ENCODE assay signal across 13 cellular contexts in genomic region chr4:94533405-94534223, GRCh38.
DNase-seq lines count a peak whose midpoint lies in the region; ATAC-seq and TF ChIP-seq lines count a peak whose summit lies in the region.
"Had no signal": no experiment of that assay in that cellular context is flagged by ENCODE, and none has a peak within 500 bp of the region (broad histone marks: within the 10 kb centered on the region; RNA-seq: fewer than 3 reads in every experiment).

No MANE protein-coding gene starts in this region.

- no peak for TF ChIP-seq POLR2A in vagina (IDR thresholded peaks at IDR 0.05)

- no peaks in the 10 kb centered on the region for H3K36me3 Mint-ChIP-seq in glutamatergic neuron (ENCODE audit: unreplicated experiment)

- H3K27me3 ChIP-seq in right atrium auricular region (no peaks in the 10 kb centered on the region), colonic mucosa (no peaks in the 10 kb centered on the region), vagina (no peaks in the 10 kb centered on the region)

- no peak for ATAC-seq in left cardiac atrium
- ATAC-seq: stimulated activated naive CD8-positive, alpha-beta T cell treated with anti-CD3 and anti-CD28 coated beads, Interleukin-15, Interleukin-2, amounts not matched to agents 100 U/mL and 50 U/mL, for 24 hours had no signal

- H3K9me3 ChIP-seq in right atrium auricular region (no peaks in the 10 kb centered on the region), colonic mucosa (no peaks in the 10 kb centered on the region), vagina (no peaks in the 10 kb centered on the region)

- H3K4me3 ChIP-seq in right atrium auricular region (no peak overlapping the region), colonic mucosa (no peak overlapping the region), vagina (no peak overlapping the region)

- peaks cover 11% of the 10 kb centered on the region for H3K36me3 ChIP-seq in right atrium auricular region
- no peaks in the 10 kb centered on the region for H3K36me3 ChIP-seq in colonic mucosa
- no peaks in the 10 kb centered on the region for H3K36me3 ChIP-seq in vagina

- no peaks in the 10 kb centered on the region for H3K9me3 Mint-ChIP-seq in glutamatergic neuron (ENCODE audit: unreplicated experiment)
- H3K9me3 Mint-ChIP-seq: naive B cell had no signal

- H3K4me3 Mint-ChIP-seq in glutamatergic neuron (ENCODE audit: unreplicated experiment) = no peak overlapping the region

- no peaks in the 10 kb centered on the region for H3K27me3 Mint-ChIP-seq in glutamatergic neuron (ENCODE audit: unreplicated experiment)
- H3K27me3 Mint-ChIP-seq: naive B cell had no signal

- no peak overlapping the region for H3K9ac ChIP-seq in colonic mucosa (ENCODE audit: low read depth in 2 of 2, low read length in 2 of 2)

- DNase-seq in right atrium auricular region (ENCODE audit: low spot score) (no peak), left cardiac atrium (no peak), NCI-H774 (lab: John Stamatoyannopoulos, UW) (peak; percentile 29), glutamatergic neuron (no peak), colonic mucosa (no peak), C1 segment of cervical spinal cord (lab: John Stamatoyannopoulos, UW) (no peak), vagina (ENCODE audit: extremely low spot score in 2 of 2) (no peak), cerebellum (ENCODE audit: low spot score) (no peak)
- DNase-seq: amygdala; naive B cell; NCI-H1092; stimulated activated naive CD8-positive, alpha-beta T cell treated with anti-CD3 and anti-CD28 coated beads, Interleukin-15, Interleukin-2, amounts not matched to agents 100 U/mL and 50 U/mL, for 24 hours; T-helper 9 cell had no signal

- intact Hi-C loops in left cardiac atrium (cut with DNase I) = no loop called here
- intact Hi-C loops in colonic mucosa (cut with DNase I) = no loop called here
- intact Hi-C loops in vagina (cut with DNase I) = no loop called here

- peak overlapping the region; percentile 24 for H3K27ac Mint-ChIP-seq in glutamatergic neuron (ENCODE audit: unreplicated experiment)

- TF ChIP-seq CTCF in right atrium auricular region (IDR thresholded peaks at IDR 0.05) (no peak), glutamatergic neuron (IDR thresholded peaks at IDR 0.05; ENCODE audit: partially characterized antibody, unreplicated experiment) (no peak), colonic mucosa (IDR thresholded peaks at IDR 0.05) (no peak), vagina (IDR thresholded peaks at IDR 0.05) (no peak)

- peak overlapping the region; percentile 57 to 62 for H3K27ac ChIP-seq in right atrium auricular region
- no peak overlapping the region for H3K27ac ChIP-seq in colonic mucosa
- H3K27ac ChIP-seq in vagina = no peak overlapping the region

- H3K4me1 Mint-ChIP-seq in glutamatergic neuron (ENCODE audit: low read depth, unreplicated experiment) = peaks cover 2% of the 10 kb centered on the region

- H3K4me1 ChIP-seq in right atrium auricular region (peaks cover 0 to 97% of the 10 kb centered on the region in 2 donors), colonic mucosa (no peaks in the 10 kb centered on the region), vagina (peaks cover 60% of the 10 kb centered on the region)

Comparison
In these comparisons a context has a peak if more than half of its experiments do, and no peak if none do; other contexts are left out.
1. H3K27ac ChIP-seq: peak in right atrium auricular region (2 of 2); none in colonic mucosa (single experiment) and vagina (single experiment).